26 cellular contexts compared by ENCODE assay signal in the genomic region with DNA sequence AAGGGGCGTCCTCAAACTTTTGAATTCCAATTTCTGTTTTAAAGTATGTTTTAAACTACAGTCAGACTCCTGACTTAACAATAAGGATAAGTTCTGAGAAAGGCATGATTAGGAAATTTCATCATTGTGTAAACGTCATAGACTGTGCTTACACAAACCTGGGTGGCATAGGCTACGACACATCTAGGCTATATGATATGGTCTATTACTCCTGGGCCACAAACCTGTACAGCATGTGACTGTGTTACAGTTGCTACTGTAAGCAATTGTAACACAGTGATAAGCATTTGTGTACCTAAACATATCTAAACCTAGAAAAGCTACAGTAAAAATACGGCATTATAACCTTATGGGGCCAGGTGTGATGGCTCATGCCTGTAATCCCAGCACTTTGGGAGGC.
"Had no signal": no experiment of that assay in that cellular context is flagged by ENCODE, and none has a peak within 500 bp of the region (broad histone marks: within the 10 kb centered on the region; RNA-seq: fewer than 3 reads in every experiment).

No MANE protein-coding gene starts in this region.

- H3K27me3 ChIP-seq: ascending aorta, cardiac muscle cell had no signal

- DNase-seq: activated CD4-positive, alpha-beta T cell treated with anti-CD3 and anti-CD28 coated beads, Interleukin-2, amount 10 ng/mL, durations not matched to agents 24 days and 14 days; activated CD4-positive, alpha-beta T cell treated with anti-CD3 and anti-CD28 coated beads, Interleukin-2, amount 50 U/mL, for 48 hours; activated CD4-positive, CD25-positive, alpha-beta regulatory T cell treated with anti-CD3 and anti-CD28 coated beads, Interleukin-2, amount 50 U/mL, for 72 hours; activated CD8-positive, alpha-beta memory T cell treated with anti-CD3 and anti-CD28 coated beads, Interleukin-2, amount 10 ng/mL, durations not matched to agents 7 days and 5 days; activated effector memory CD4-positive, alpha-beta T cell treated with Interleukin-2 at 50 U/mL for 16 hours; activated naive CD4-positive, alpha-beta T cell; activated T-cell treated with anti-CD3 and anti-CD28 coated beads, Interleukin-2, amount 50 U/mL, for 24 hours; KG1; MV-4-11; NCI-H1092 treated with DMSO at 0.1 percent for 48 hours; NCI-H1417 treated with DMSO at 0.1 percent for 48 hours; NCI-H1694; NCI-H2029; NCI-H2107; NCI-H2171 treated with DMSO at 0.1 percent for 48 hours; NCI-H226; NCI-H526; PC-9; SHP77 treated with DMSO at 0.1 percent for 48 hours had no signal

- H3K27me3 Mint-ChIP-seq: activated CD8-positive, alpha-beta memory T cell treated with anti-CD3 and anti-CD28 coated beads, Interleukin-2, amount 10 ng/mL, durations not matched to agents 7 days and 5 days; activated naive CD4-positive, alpha-beta T cell treated with anti-CD3 and anti-CD28 coated beads, Interleukin-2, amount 50 U/mL, for 24 hours; activated T-cell treated with anti-CD3 and anti-CD28 coated beads, Interleukin-2, amount 50 U/mL, for 24 hours; brain; IgD-negative memory B cell had no signal

- ATAC-seq: activated CD8-positive, alpha-beta memory T cell treated with anti-CD3 and anti-CD28 coated beads, Interleukin-2, amount 10 ng/mL, durations not matched to agents 7 days and 5 days had no signal

- H3K36me3 Mint-ChIP-seq: activated naive CD4-positive, alpha-beta T cell treated with anti-CD3 and anti-CD28 coated beads, Interleukin-2, amount 50 U/mL, for 24 hours; brain had no signal

- H3K9me3 ChIP-seq: ascending aorta had no signal

- H3K27ac Mint-ChIP-seq: activated CD4-positive, alpha-beta T cell treated with anti-CD3 and anti-CD28 coated beads, Interleukin-2, amount 10 ng/mL, durations not matched to agents 24 days and 14 days; activated CD8-positive, alpha-beta memory T cell treated with anti-CD3 and anti-CD28 coated beads, Interleukin-2, amount 10 ng/mL, durations not matched to agents 7 days and 5 days; activated naive CD4-positive, alpha-beta T cell treated with anti-CD3 and anti-CD28 coated beads, Interleukin-2, amount 50 U/mL, for 24 hours; activated T-cell treated with anti-CD3 and anti-CD28 coated beads, Interleukin-2, amount 50 U/mL, for 24 hours; activated T-helper 1 cell treated with anti-CD3 and anti-CD28 coated beads, Interleukin-12 subunit alpha, Interleukin-12 subunit beta, Interleukin-2, Interleukin-4 antibody, amounts not matched to agents 30 ng/mL and 10 ng/mL and 1 ng/mL, durations not matched to agents 14 hours and 24 hours and 36 hours; IgD-negative memory B cell; T-helper 1 cell treated with Interleukin-12 subunit alpha and Interleukin-12 subunit beta and Interleukin-4 antibody, amounts not matched to agents 30 μg/mL and 1 μg/mL, for 36 hours had no signal

- H3K4me2 ChIP-seq: PC-9 had no signal

- H2AFZ ChIP-seq: PC-9 had no signal

- H3K36me3 ChIP-seq: ascending aorta, cardiac muscle cell had no signal

- H3K9me3 Mint-ChIP-seq: activated CD4-positive, alpha-beta T cell treated with anti-CD3 and anti-CD28 coated beads, Interleukin-2, amount 10 ng/mL, durations not matched to agents 24 days and 14 days; activated naive CD4-positive, alpha-beta T cell treated with anti-CD3 and anti-CD28 coated beads, Interleukin-2, amount 50 U/mL, for 24 hours; activated T-cell treated with anti-CD3 and anti-CD28 coated beads, Interleukin-2, amount 50 U/mL, for 24 hours; activated T-helper 1 cell treated with anti-CD3 and anti-CD28 coated beads, Interleukin-12 subunit alpha, Interleukin-12 subunit beta, Interleukin-2, Interleukin-4 antibody, amounts not matched to agents 30 ng/mL and 10 ng/mL and 1 ng/mL, durations not matched to agents 14 hours and 24 hours and 36 hours; brain; IgD-negative memory B cell; T-helper 1 cell treated with Interleukin-12 subunit alpha and Interleukin-12 subunit beta and Interleukin-4 antibody, amounts not matched to agents 30 μg/mL and 1 μg/mL, for 36 hours had no signal

- H3K4me3 Mint-ChIP-seq: activated CD4-positive, alpha-beta T cell treated with anti-CD3 and anti-CD28 coated beads, Interleukin-2, amount 10 ng/mL, durations not matched to agents 24 days and 14 days; activated CD8-positive, alpha-beta memory T cell treated with anti-CD3 and anti-CD28 coated beads, Interleukin-2, amount 10 ng/mL, durations not matched to agents 7 days and 5 days; activated naive CD4-positive, alpha-beta T cell treated with anti-CD3 and anti-CD28 coated beads, Interleukin-2, amount 50 U/mL, for 24 hours; activated T-cell treated with anti-CD3 and anti-CD28 coated beads, Interleukin-2, amount 50 U/mL, for 24 hours; activated T-helper 1 cell treated with anti-CD3 and anti-CD28 coated beads, Interleukin-12 subunit alpha, Interleukin-12 subunit beta, Interleukin-2, Interleukin-4 antibody, amounts not matched to agents 30 ng/mL and 10 ng/mL and 1 ng/mL, durations not matched to agents 14 hours and 24 hours and 36 hours; brain; IgD-negative memory B cell; T-helper 1 cell treated with Interleukin-12 subunit alpha and Interleukin-12 subunit beta and Interleukin-4 antibody, amounts not matched to agents 30 μg/mL and 1 μg/mL, for 36 hours had no signal

- H3K27ac ChIP-seq: ascending aorta, cardiac muscle cell, PC-9 had no signal

- H3K4me3 ChIP-seq: ascending aorta, cardiac muscle cell, PC-9 had no signal
